Comparison of ENCODE assay signal across 1 cellular context in genomic region chr7:122304604-122304975, GRCh38.
TF ChIP-seq lines count a peak whose summit lies in the region.

FEZF1 (minus strand) TSS chr7:122304750; CDS start chr7:122304437, 313 bp downstream.

TF ChIP-seq in GM23338, 12 proteins besides CTCF, POLR2A, EP300 and RAD21 (continued from another document):
- no peak for TF ChIP-seq ZNF462 (CRISPR knock-in tag; IDR thresholded peaks at IDR 0.05)
- no peak for TF ChIP-seq STAT1 (IDR thresholded peaks at IDR 0.05; ENCODE audit: unreplicated experiment)
TF ChIP-seq in GM23338: peak in this region for 0.
